10 cellular contexts compared by ENCODE assay signal in genomic region chr1:235075955-235076308, GRCh38. TPM values are rescaled to one million over a fixed set of nuclear protein-coding genes. Genes with fewer than 3 reads are reported as not detected.
DNase-seq lines count a peak whose midpoint lies in the region; ATAC-seq and TF ChIP-seq lines count a peak whose summit lies in the region.
"Had no signal": no experiment of that assay in that cellular context is flagged by ENCODE, and none has a peak within 500 bp of the region (broad histone marks: within the 10 kb centered on the region; RNA-seq: fewer than 3 reads in every experiment).

No MANE protein-coding gene starts in this region.

- peak overlapping the region; percentile 87 to 98 for H3K27ac Mint-ChIP-seq in activated naive CD4-positive, alpha-beta T cell treated with anti-CD3 and anti-CD28 coated beads, Interleukin-2, amount 50 U/mL, for 72 hours

- H3K4me1 ChIP-seq in lower lobe of right lung: peaks cover 80% of the 10 kb centered on the region
- peaks cover 85% of the 10 kb centered on the region for H3K4me1 ChIP-seq in suprapubic skin

- TF ChIP-seq EP300 in suprapubic skin (IDR thresholded peaks at IDR 0.05): no peak

- H3K9me3 ChIP-seq in lower lobe of right lung (no peaks in the 10 kb centered on the region), suprapubic skin (no peaks in the 10 kb centered on the region)

- no peaks in the 10 kb centered on the region for H3K9me3 Mint-ChIP-seq in activated naive CD4-positive, alpha-beta T cell treated with anti-CD3 and anti-CD28 coated beads, Interleukin-2, amount 50 U/mL, for 72 hours

- H3K27me3 ChIP-seq in lower lobe of right lung (ENCODE audit: low read depth): no peaks in the 10 kb centered on the region
- H3K27me3 ChIP-seq in suprapubic skin: no peaks in the 10 kb centered on the region

- ATAC-seq in activated naive CD4-positive, alpha-beta T cell treated with anti-CD3 and anti-CD28 coated beads, Interleukin-2, amount 50 U/mL, for 72 hours: peak; percentile 37 to 54
- ATAC-seq in lower lobe of right lung: no peak
- no peak for ATAC-seq in GM19328 (IDR thresholded peaks at IDR 0.05; ENCODE audit: unreplicated experiment)
- no peak for ATAC-seq in HG03175 (IDR thresholded peaks at IDR 0.05; ENCODE audit: unreplicated experiment)
- no peak for ATAC-seq in GM18520 (IDR thresholded peaks at IDR 0.05; ENCODE audit: unreplicated experiment)

- no peak for TF ChIP-seq POLR2A in suprapubic skin (IDR thresholded peaks at IDR 0.05)

- peaks cover 0 to 15% of the 10 kb centered on the region in 2 donors for H3K36me3 Mint-ChIP-seq in activated naive CD4-positive, alpha-beta T cell treated with anti-CD3 and anti-CD28 coated beads, Interleukin-2, amount 50 U/mL, for 72 hours

- H3K27ac ChIP-seq in lower lobe of right lung (peak overlapping the region; percentile 84), suprapubic skin (peak overlapping the region; percentile 96)

- TF ChIP-seq CTCF in lower lobe of right lung (IDR thresholded peaks at IDR 0.05) (no peak), suprapubic skin (IDR thresholded peaks at IDR 0.05) (no peak)

- 61% methylated on average over 7 of the region's 7 CpGs for WGBS in suprapubic skin

- intact Hi-C loops in lower lobe of right lung (cut with DNase I): loop anchor here (10.0 kb wide), 1 partner anchor 471 kb away; no protein-coding TSS in a partner anchor

- H3K36me3 ChIP-seq in lower lobe of right lung: no peaks in the 10 kb centered on the region
- H3K36me3 ChIP-seq in suprapubic skin: no peaks in the 10 kb centered on the region

- DNase-seq in activated CD4-positive, alpha-beta T cell treated with anti-CD3 and anti-CD28 coated beads for 48 hours: peak; percentile 64
- DNase-seq in activated CD4-positive, alpha-beta T cell treated with anti-CD3 and anti-CD28 coated beads for 4 hours: no peak
- peak in 1 of 2 donors; percentile 38 for DNase-seq in activated naive CD4-positive, alpha-beta T cell treated with anti-CD3 and anti-CD28 coated beads, Interleukin-2, amount 50 U/mL, for 72 hours (ENCODE audit: low spot score in 2 of 2)
- DNase-seq in lower lobe of right lung (peak; percentile 34), suprapubic skin (ENCODE audit: low spot score in 2 of 2) (no peak)
- DNase-seq: ACHN, OCI-M1 had no signal

- no peak overlapping the region for H3K4me3 ChIP-seq in lower lobe of right lung
- H3K4me3 ChIP-seq in suprapubic skin: no peak overlapping the region

RNA-seq across cellular contexts. Expression of gene TOMM20, which starts 52.7 kb away (rescaled TPM):
- 100 to 1,000 TPM; 144 to 147 TPM for total RNA-seq in activated naive CD4-positive, alpha-beta T cell treated with anti-CD3 and anti-CD28 coated beads, Interleukin-2, amount 50 U/mL, for 72 hours
- total RNA-seq in lower lobe of right lung: 88.4 TPM
- total RNA-seq in suprapubic skin: 100 to 1,000 TPM; 101 to 116 (median 111) TPM

Comparison
In these comparisons a context has a peak if more than half of its experiments do, and no peak if none do; other contexts are left out.
1. DNase-seq: peak in activated CD4-positive, alpha-beta T cell treated with anti-CD3 and anti-CD28 coated beads for 48 hours (single experiment) and lower lobe of right lung (single experiment); none in activated CD4-positive, alpha-beta T cell treated with anti-CD3 and anti-CD28 coated beads for 4 hours (0 of 2) and suprapubic skin (0 of 2).
2. ATAC-seq: peak in activated naive CD4-positive, alpha-beta T cell treated with anti-CD3 and anti-CD28 coated beads, Interleukin-2, amount 50 U/mL, for 72 hours (2 of 2); none in lower lobe of right lung (0 of 2), GM19328 (single experiment), HG03175 (single experiment) and GM18520 (single experiment).